ENCODE assay signal across 8 cellular contexts in genomic region chr2:136765256-136765735, GRCh38. TPM values are rescaled to one million over a fixed set of nuclear protein-coding genes. Genes with fewer than 3 reads are reported as not detected.
DNase-seq lines count a peak whose midpoint lies in the region; ATAC-seq and TF ChIP-seq lines count a peak whose summit lies in the region.

TSS of gene THSD7B (plus strand) at chr2:136765545. CDS start at chr2:136882179, 116,634 bp downstream.

- intact Hi-C loops in heart left ventricle (cut with DNase I) (no loop called here), prostate gland (cut with DNase I) (no loop called here)

- H3K27ac ChIP-seq in heart left ventricle (no peak within 1 kb of the TSS), prostate gland (no peak within 1 kb of the TSS)

- ATAC-seq in heart left ventricle (peak in 3 of 4 donors; percentile 22 to 63 (median 53)), GM18498 (IDR thresholded peaks at IDR 0.05; ENCODE audit: unreplicated experiment) (no peak)

- DNase-seq in NCI-H2171 (lab: John Stamatoyannopoulos, UW) (peak; percentile 55), heart left ventricle (peak in 1 of 5 donors; percentile 49), prostate gland (ENCODE audit: low spot score) (no peak), 8988T (no peak), mucosa of gallbladder (ENCODE audit: low spot score) (no peak), SW480 (ENCODE audit: low spot score) (no peak)

- 1 to 2% (median 1%) methylated on average over 20 to 43 of the region's 43 CpGs for WGBS in heart left ventricle, 4 donors
- WGBS in prostate gland: under 1% methylated on average over 38 of the region's 43 CpGs

- H3K4me1 ChIP-seq in ES-I3 (ENCODE audit: insufficient read depth, low read length) (no peaks in the 10 kb centered on the region; the same call in 1 of the 2 replicates), heart left ventricle (peaks cover 0 to 23% (median 3%) of the 10 kb centered on the region in 12 donors), prostate gland (replicated peaks) (no peaks in the 10 kb centered on the region)

- H3K9me3 ChIP-seq in ES-I3 (ENCODE audit: control insufficient read depth, insufficient read depth, low read length): no peaks in the 10 kb centered on the region
- no peaks in the 10 kb centered on the region for H3K9me3 ChIP-seq in heart left ventricle
- H3K9me3 ChIP-seq in prostate gland: no peaks in the 10 kb centered on the region

- peaks cover 3 to 60% (median 36%) of the 10 kb centered on the region in 9 donors for H3K27me3 ChIP-seq in heart left ventricle
- no peaks in the 10 kb centered on the region for H3K27me3 ChIP-seq in prostate gland (replicated peaks; ENCODE audit: insufficient read depth)

- peak within 1 kb of the TSS; percentile 71 for H3K9ac ChIP-seq in ES-I3 (ENCODE audit: low read depth, low read length)

- H3K36me3 ChIP-seq in ES-I3 (ENCODE audit: insufficient read depth, low read length): no peaks in the 10 kb centered on the region
- no peaks in the 10 kb centered on the region for H3K36me3 ChIP-seq in heart left ventricle
- H3K36me3 ChIP-seq in prostate gland: no peaks in the 10 kb centered on the region

- H3K4me3 ChIP-seq in heart left ventricle (peak within 1 kb of the TSS; percentile 25 to 63 (median 50)), prostate gland (peak within 1 kb of the TSS; percentile 37 to 45)

- peak in 1 of 12 donors; percentile 18 for TF ChIP-seq CTCF in heart left ventricle (IDR thresholded peaks at IDR 0.05)
- TF ChIP-seq CTCF in prostate gland (IDR thresholded peaks at IDR 0.05): no peak

- TF ChIP-seq POLR2A in heart left ventricle (IDR thresholded peaks at IDR 0.05) (no peak), prostate gland (IDR thresholded peaks at IDR 0.05) (no peak)

RNA-seq across cellular contexts. Expression of gene THSD7B, which starts in this region (rescaled TPM):
- total RNA-seq in heart left ventricle (under 1 TPM; 0.05 to 0.43 (median 0.17) TPM), prostate gland (1 to 10 TPM in 1 of 2 donors, under 1 TPM in 1; 0.51 to 5.4 TPM), mucosa of gallbladder (0.75 TPM)
- polyA plus RNA-seq in heart left ventricle: under 1 TPM; 0.04 TPM

Comparison
In these comparisons a context has a peak if more than half of its experiments do, and no peak if none do; other contexts are left out.
1. Peak in ATAC-seq and H3K4me3 ChIP-seq in heart left ventricle; RNA of the gene not detected or under 1 TPM.